Comparison of ENCODE assay signal across 9 cellular contexts in genomic region chr1:175376194-175376593, GRCh38.
DNase-seq lines count a peak whose midpoint lies in the region; FAIRE-seq and TF ChIP-seq lines count a peak whose summit lies in the region.
"Had no signal": no experiment of that assay in that cellular context is flagged by ENCODE, and none has a peak within 500 bp of the region (broad histone marks: within the 10 kb centered on the region; RNA-seq: fewer than 3 reads in every experiment).

No MANE protein-coding gene starts in this region.

- no peaks in the 10 kb centered on the region for H3K4me1 Mint-ChIP-seq in activated naive CD4-positive, alpha-beta T cell treated with anti-CD3 and anti-CD28 coated beads for 36 hours (ENCODE audit: low read depth)
- H3K4me1 Mint-ChIP-seq in activated CD4-positive, alpha-beta memory T cell treated with anti-CD3 and anti-CD28 coated beads, Interleukin-2, amount 10 ng/mL, durations not matched to agents 7 days and 5 days = no peaks in the 10 kb centered on the region

- FAIRE-seq in bronchial epithelial cell (lab: Jason Lieb, UNC) (no peak), H54 (lab: Jason Lieb, UNC) (no peak)

- no peak overlapping the region for H3K27ac Mint-ChIP-seq in activated naive CD4-positive, alpha-beta T cell treated with anti-CD3 and anti-CD28 coated beads for 36 hours
- H3K27ac Mint-ChIP-seq in activated CD4-positive, alpha-beta memory T cell treated with anti-CD3 and anti-CD28 coated beads, Interleukin-2, amount 10 ng/mL, durations not matched to agents 7 days and 5 days = no peak overlapping the region

- H3K27me3 ChIP-seq in bronchial epithelial cell (ENCODE audit: control insufficient read depth, insufficient read depth, low read length) (no peaks in the 10 kb centered on the region), testis (no peaks in the 10 kb centered on the region)

- peak; percentile 31 for DNase-seq in activated naive CD4-positive, alpha-beta T cell treated with anti-CD3 and anti-CD28 coated beads for 36 hours
- DNase-seq in activated naive CD4-positive, alpha-beta T cell treated with anti-CD3 and anti-CD28 coated beads, Interleukin-2, amount 50 U/mL, for 16 hours = no peak
- peak; percentile 29 for DNase-seq in MV-4-11 (lab: John Stamatoyannopoulos, UW)
- DNase-seq in bronchial epithelial cell (ENCODE audit: low read depth) = peak; percentile 17
- DNase-seq in testis = no peak
- no peak for DNase-seq in activated CD4-positive, alpha-beta memory T cell treated with anti-CD3 and anti-CD28 coated beads, Interleukin-2, amount 10 ng/mL, durations not matched to agents 7 days and 5 days
- DNase-seq in H54 (ENCODE audit: insufficient read length, low spot score) = no peak
- no peak for DNase-seq in NCI-H2029 (lab: John Stamatoyannopoulos, UW)
- DNase-seq: hypothalamus had no signal

- H3K4me3 Mint-ChIP-seq in activated naive CD4-positive, alpha-beta T cell treated with anti-CD3 and anti-CD28 coated beads for 36 hours = no peak overlapping the region
- H3K4me3 Mint-ChIP-seq in activated CD4-positive, alpha-beta memory T cell treated with anti-CD3 and anti-CD28 coated beads, Interleukin-2, amount 10 ng/mL, durations not matched to agents 7 days and 5 days = no peak overlapping the region

- intact Hi-C loops in activated naive CD4-positive, alpha-beta T cell treated with anti-CD3 and anti-CD28 coated beads for 36 hours (cut with micrococcal nuclease) = loop anchor here (1.0 to 10.0 kb wide), 4 partner anchors 59 to 1506 kb away; no protein-coding TSS in a partner anchor
- intact Hi-C loops in testis (cut with DNase I; ENCODE audit: low total_unique reads) = no loop called here

- H3K36me3 ChIP-seq in bronchial epithelial cell (ENCODE audit: control insufficient read depth, insufficient read depth, low read length) (no peaks in the 10 kb centered on the region), testis (ENCODE audit: low read depth, missing control alignments) (no peaks in the 10 kb centered on the region)

- WGBS in testis, 2 donors = 55 to 63% methylated on average over 3 of the region's 3 CpGs

- H3K4me1 ChIP-seq in testis = no peaks in the 10 kb centered on the region

- no peaks in the 10 kb centered on the region for H3K9me3 ChIP-seq in testis

- no peaks in the 10 kb centered on the region for H3K9me3 Mint-ChIP-seq in activated naive CD4-positive, alpha-beta T cell treated with anti-CD3 and anti-CD28 coated beads for 36 hours
- no peaks in the 10 kb centered on the region for H3K9me3 Mint-ChIP-seq in activated CD4-positive, alpha-beta memory T cell treated with anti-CD3 and anti-CD28 coated beads, Interleukin-2, amount 10 ng/mL, durations not matched to agents 7 days and 5 days

- CTCF ChIA-PET in activated naive CD4-positive, alpha-beta T cell treated with anti-CD3 and anti-CD28 coated beads for 36 hours (lab: Charles Lee) = interaction anchor here (1.0 to 1.4 kb wide), 4 partner anchors 26 to 222 kb away, joined by 3 to 4 read pairs (median 4); no protein-coding TSS in a partner anchor
- CTCF ChIA-PET in activated CD4-positive, alpha-beta memory T cell treated with anti-CD3 and anti-CD28 coated beads, Interleukin-2, amount 10 ng/mL, durations not matched to agents 7 days and 5 days (lab: Charles Lee) = no interaction called here

- TF ChIP-seq POLR2A in testis (IDR thresholded peaks at IDR 0.05) (no peak), H54 (IDR thresholded peaks at IDR 0.05; ENCODE audit: low read depth, low read length) (no peak)

- POLR2A ChIA-PET in activated CD4-positive, alpha-beta memory T cell treated with anti-CD3 and anti-CD28 coated beads, Interleukin-2, amount 10 ng/mL, durations not matched to agents 7 days and 5 days (lab: Charles Lee) = no interaction called here

- no peak overlapping the region for H3K27ac ChIP-seq in testis

- TF ChIP-seq CTCF in bronchial epithelial cell (IDR thresholded peaks at IDR 0.05; ENCODE audit: insufficient read depth, low read length, severe bottlenecking) = no peak
- peak in 2 of 3 experiments; percentile 8 to 12 for TF ChIP-seq CTCF in testis (IDR thresholded peaks at IDR 0.05)

- no peaks in the 10 kb centered on the region for H3K36me3 Mint-ChIP-seq in activated naive CD4-positive, alpha-beta T cell treated with anti-CD3 and anti-CD28 coated beads for 36 hours (ENCODE audit: low read depth)
- H3K36me3 Mint-ChIP-seq in activated CD4-positive, alpha-beta memory T cell treated with anti-CD3 and anti-CD28 coated beads, Interleukin-2, amount 10 ng/mL, durations not matched to agents 7 days and 5 days (ENCODE audit: low read depth) = no peaks in the 10 kb centered on the region

- H3K27me3 Mint-ChIP-seq in activated naive CD4-positive, alpha-beta T cell treated with anti-CD3 and anti-CD28 coated beads for 36 hours (ENCODE audit: low read depth) = peaks cover 7% of the 10 kb centered on the region
- H3K27me3 Mint-ChIP-seq in activated CD4-positive, alpha-beta memory T cell treated with anti-CD3 and anti-CD28 coated beads, Interleukin-2, amount 10 ng/mL, durations not matched to agents 7 days and 5 days = peaks cover 9% of the 10 kb centered on the region

- H3K4me3 ChIP-seq in bronchial epithelial cell (ENCODE audit: low read depth, low read length) (no peak overlapping the region), testis (no peak overlapping the region)

Comparison
In these comparisons a context has a peak if more than half of its experiments do, and no peak if none do; other contexts are left out.
1. DNase-seq: peak in activated naive CD4-positive, alpha-beta T cell treated with anti-CD3 and anti-CD28 coated beads for 36 hours (single experiment), MV-4-11 (single experiment) and bronchial epithelial cell (single experiment); none in activated naive CD4-positive, alpha-beta T cell treated with anti-CD3 and anti-CD28 coated beads, Interleukin-2, amount 50 U/mL, for 16 hours (single experiment), testis (single experiment), activated CD4-positive, alpha-beta memory T cell treated with anti-CD3 and anti-CD28 coated beads, Interleukin-2, amount 10 ng/mL, durations not matched to agents 7 days and 5 days (single experiment), H54 (single experiment) and NCI-H2029 (single experiment).